In the genomic region with DNA sequence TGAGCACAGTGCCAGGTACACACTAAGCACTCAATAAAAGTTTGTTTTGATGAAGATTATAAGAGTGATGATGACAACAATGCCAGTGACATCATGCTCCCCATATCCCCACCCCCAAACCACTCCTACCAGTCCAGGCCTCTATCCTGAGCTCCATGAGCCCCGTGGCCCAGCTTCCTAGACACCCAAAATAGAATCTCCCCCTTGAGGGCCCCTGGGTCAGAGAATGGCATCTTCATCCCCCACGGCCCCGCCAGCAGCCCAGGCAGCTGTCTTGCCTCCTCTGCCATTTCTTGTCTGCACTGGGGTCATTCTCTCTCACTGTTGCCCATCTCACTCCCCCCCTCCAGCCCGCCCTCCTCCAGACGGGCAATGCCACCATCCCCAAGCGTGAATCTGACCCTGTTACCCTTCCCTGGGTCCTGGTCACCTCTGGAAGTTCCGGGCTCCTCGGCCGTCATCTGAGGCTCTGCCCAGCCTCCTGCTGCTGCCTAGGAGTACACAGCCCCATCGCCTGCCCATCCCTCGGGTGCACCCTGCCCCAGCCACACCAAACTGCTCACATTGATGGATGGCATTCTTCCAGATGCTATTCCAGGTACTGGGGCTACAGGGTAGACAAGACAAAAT, we compare ENCODE assay signal across 25 cellular contexts.
DNase-seq lines count a peak whose midpoint lies in the region; ATAC-seq, FAIRE-seq and TF ChIP-seq lines count a peak whose summit lies in the region.
"Had no signal": no experiment of that assay in that cellular context is flagged by ENCODE, and none has a peak within 500 bp of the region (broad histone marks: within the 10 kb centered on the region; RNA-seq: fewer than 3 reads in every experiment).

No MANE protein-coding gene starts in this region.

- H3K4me1 ChIP-seq in HepG2 (ENCODE audit: insufficient read depth, low read length) (peaks cover 49% of the 10 kb centered on the region), right lobe of liver (no peaks in the 10 kb centered on the region), sigmoid colon (peaks cover 0 to 12% (median 3%) of the 10 kb centered on the region in 4 donors)

- intact Hi-C loops in HepG2 (cut with micrococcal nuclease; ENCODE audit: unreplicated experiment) (no loop called here), right lobe of liver (cut with DNase I) (no loop called here), sigmoid colon (cut with DNase I) (no loop called here)

- H2AFZ ChIP-seq in HepG2 (ENCODE audit: low read length): no peak overlapping the region

- 91% methylated on average over 11 of the region's 11 CpGs for WGBS in HepG2 (ENCODE audit: low lambda C conversion rate)
- 46% methylated on average over 6 of the region's 11 CpGs for WGBS in right lobe of liver (ENCODE audit: insufficient coverage, low coverage, low lambda C conversion rate, missing lambda C conversion rate)
- WGBS in sigmoid colon, 2 donors: 75 to 81% methylated on average over 11 of the region's 11 CpGs

- no peak for FAIRE-seq in HepG2 (lab: Jason Lieb, UNC)

- TF ChIP-seq EP300 in HepG2 (IDR thresholded peaks at IDR 0.05; ENCODE audit: low read depth in 2 of 2, low read length in 2 of 2): no peak
- no peak for TF ChIP-seq EP300 in HepG2 (CRISPR knock-in tag; IDR thresholded peaks at IDR 0.05; ENCODE audit: borderline replicate concordance)
- TF ChIP-seq EP300 in sigmoid colon (IDR thresholded peaks at IDR 0.05): no peak

- ATAC-seq in HepG2 (no peak), right lobe of liver (no peak), HG03354 (IDR thresholded peaks at IDR 0.05; ENCODE audit: poor library complexity, severe bottlenecking, unreplicated experiment) (no peak)
- ATAC-seq: PC-3 had no signal

- POLR2A ChIA-PET in HepG2 (lab: Yijun Ruan, JAX): no interaction called here

- H4K20me1 ChIP-seq in HepG2 (ENCODE audit: insufficient read depth, low read length): no peaks in the 10 kb centered on the region

- CTCF ChIA-PET in HepG2 (lab: Yijun Ruan, JAX; ENCODE audit: low intra/inter-chr PET ratio, low total read pairs): no interaction called here

- H3K79me2 ChIP-seq in HepG2 (ENCODE audit: insufficient read depth, low read length): no peaks in the 10 kb centered on the region

- no peak overlapping the region for H3K9ac ChIP-seq in HepG2 (ENCODE audit: insufficient read depth, low read depth, low read length)
- H3K9ac ChIP-seq: SK-N-SH had no signal

- H3K27ac ChIP-seq in HepG2 (ENCODE audit: extremely low read length, insufficient read depth, low read length) (no peak overlapping the region), right lobe of liver (no peak overlapping the region), sigmoid colon (no peak overlapping the region)

- no peaks in the 10 kb centered on the region for H3K36me3 ChIP-seq in HepG2 (replicated peaks in 1 of 2; ENCODE audit: control insufficient read depth in 1 of 2, insufficient read depth in 2 of 2, low read length in 2 of 2)
- no peaks in the 10 kb centered on the region for H3K36me3 ChIP-seq in right lobe of liver
- no peaks in the 10 kb centered on the region for H3K36me3 ChIP-seq in sigmoid colon

- in situ Hi-C loops in HepG2 (cut with HindIII; ENCODE audit: extremely low pct_ligation_motif_present, low pct_unique_long_range_greater_than_20kb): no loop called here

- no peak overlapping the region for H3K4me3 ChIP-seq in HepG2 (replicated peaks in 1 of 3; ENCODE audit: insufficient read depth in 1 of 3, low read depth in 2 of 3, low read length in 3 of 3)
- no peak overlapping the region for H3K4me3 ChIP-seq in right lobe of liver
- H3K4me3 ChIP-seq in sigmoid colon: no peak overlapping the region

- H3K4me2 ChIP-seq in HepG2 (ENCODE audit: low read depth, low read length): no peak overlapping the region
- H3K4me2 ChIP-seq: SK-N-SH had no signal

- TF ChIP-seq POLR2A in HepG2 (IDR thresholded peaks at IDR 0.05; ENCODE audit: insufficient read depth in 1 of 2, low read depth in 2 of 2, low read length in 2 of 2) (no peak), right lobe of liver (IDR thresholded peaks at IDR 0.05) (no peak), sigmoid colon (IDR thresholded peaks at IDR 0.05) (no peak)

- H3K9me3 ChIP-seq in HepG2 (ENCODE audit: low read length): no peaks in the 10 kb centered on the region
- no peaks in the 10 kb centered on the region for H3K9me3 ChIP-seq in right lobe of liver
- no peaks in the 10 kb centered on the region for H3K9me3 ChIP-seq in sigmoid colon
- H3K9me3 ChIP-seq: SK-N-SH had no signal

- TF ChIP-seq RAD21 in HepG2 (CRISPR knock-in tag; IDR thresholded peaks at IDR 0.05): no peak

- DNase-seq in HepG2 (ENCODE audit: low spot score) (no peak), right lobe of liver (no peak), myocyte (ENCODE audit: low read depth) (peak; percentile 65), sigmoid colon (peak; percentile 49), SKM-1 (lab: John Stamatoyannopoulos, UW; ENCODE audit: unreplicated experiment) (no peak), NCI-H82 treated with DMSO at 0.1 percent for 48 hours (lab: John Stamatoyannopoulos, UW; ENCODE audit: unreplicated experiment) (no peak)
- DNase-seq: AML-193; C1 segment of cervical spinal cord; Calu3; CD8-positive, alpha-beta memory T cell; DMS153; EL; GF-D8; GOT3; Karpas-422; NCI-H1694; NCI-H2081; NCI-H2171; NCI-H345; NCI-H524 treated with DMSO at 0.1 percent for 48 hours; PC-3; RPMI8226; SHP77 treated with DMSO at 0.1 percent for 48 hours; SK-N-SH had no signal

- H3K27me3 ChIP-seq in HepG2 (ENCODE audit: control insufficient read depth in 1 of 2, insufficient read depth in 2 of 2, low read length in 2 of 2) (no peaks in the 10 kb centered on the region), right lobe of liver (no peaks in the 10 kb centered on the region), sigmoid colon (peaks cover 0 to 72% (median 30%) of the 10 kb centered on the region in 3 donors)

- no peak for TF ChIP-seq CTCF in HepG2 (CRISPR knock-in tag; IDR thresholded peaks at IDR 0.05)
- no peak for TF ChIP-seq CTCF in right lobe of liver (IDR thresholded peaks at IDR 0.05)
- TF ChIP-seq CTCF in sigmoid colon (IDR thresholded peaks at IDR 0.05): no peak

- no TSS peak for BruUV-seq in HepG2 (replicated peaks; lab: Mats Ljungman, UMichigan)

TF ChIP-seq in HepG2, 621 proteins besides CTCF, POLR2A, EP300 and RAD21:
- 0 out of 2 replicates have a peak, but pooled peaks have one; percentile 20 for TF ChIP-seq HNRNPL (IDR thresholded peaks at IDR 0.05; ENCODE audit: low read depth, low read length)
- TF ChIP-seq CBX2 (IDR thresholded peaks at IDR 0.05; ENCODE audit: low read depth, low read length): no peak
- no peak for TF ChIP-seq CBX2 (CRISPR knock-in tag; IDR thresholded peaks at IDR 0.05; ENCODE audit: low read depth)

Comparison
In these comparisons a context has a peak if more than half of its experiments do, and no peak if none do; other contexts are left out.
1. DNase-seq: peak in myocyte (single experiment) and sigmoid colon (single experiment); none in HepG2 (single experiment), right lobe of liver (0 of 3), SKM-1 (single experiment) and NCI-H82 treated with DMSO at 0.1 percent for 48 hours (single experiment).